Comparison of ENCODE assay signal across 8 cellular contexts in the genomic region with DNA sequence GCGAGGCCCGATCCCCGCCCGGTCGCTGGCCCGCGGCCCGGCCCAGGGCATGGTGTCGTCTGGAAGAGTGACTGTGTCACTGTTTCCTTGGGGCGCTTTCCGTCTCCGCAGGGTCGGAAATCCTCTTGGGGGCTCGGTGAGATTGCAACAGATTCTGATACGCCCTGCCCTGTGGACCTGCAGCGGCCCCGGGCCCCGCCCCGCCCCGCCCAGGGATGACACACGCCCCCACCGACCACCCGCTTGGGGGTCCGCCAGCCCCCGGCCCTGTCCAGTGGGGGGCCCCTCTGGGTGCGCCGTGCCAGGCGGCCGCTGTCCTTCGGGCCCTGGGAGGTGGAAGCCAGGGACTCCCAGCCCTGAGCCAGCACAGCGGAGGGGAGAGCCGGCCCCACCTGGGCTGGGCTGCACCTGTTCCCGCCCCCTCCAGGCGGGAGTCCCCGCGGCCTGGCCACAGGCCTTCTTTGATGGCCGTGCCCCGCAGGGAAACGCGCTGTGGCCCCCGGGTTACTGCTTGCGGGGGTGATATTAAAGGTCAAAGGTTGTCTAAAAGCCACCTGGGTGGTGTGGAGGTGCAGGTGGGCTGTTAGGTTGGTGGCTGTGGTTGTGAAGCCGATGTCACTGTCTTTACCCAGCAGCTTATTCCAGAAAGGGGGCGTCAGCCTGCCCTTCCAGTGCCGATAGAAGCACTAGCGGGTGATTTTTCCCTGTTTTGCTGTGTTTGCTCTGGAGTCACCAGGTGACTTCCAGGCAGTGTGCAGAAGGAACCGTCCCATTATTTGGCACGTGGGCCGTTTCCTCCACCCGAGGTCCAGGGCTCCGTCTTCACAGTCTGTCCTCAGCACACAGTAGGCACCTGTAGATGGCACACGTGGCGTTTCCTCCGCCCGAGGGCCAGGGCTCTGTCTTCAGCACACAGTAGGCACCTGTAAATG. TPM values are rescaled to one million over a fixed set of nuclear protein-coding genes. Genes with fewer than 3 reads are reported as not detected.
A peak's percentile ranks its signal among the peaks of the same experiment; 100 is the strongest.
DNase-seq lines count a peak whose midpoint lies in the region; ATAC-seq, FAIRE-seq and TF ChIP-seq lines count a peak whose summit lies in the region.

No MANE protein-coding gene starts in this region.

- H3K36me3 ChIP-seq in OCI-LY1 (ENCODE audit: insufficient read depth, low read length) (no peaks in the 10 kb centered on the region), right lobe of liver (no peaks in the 10 kb centered on the region), thymus (ENCODE audit: control insufficient read depth, insufficient read depth) (no peaks in the 10 kb centered on the region)

- in situ Hi-C loops in astrocyte of the spinal cord (cut with HindIII; ENCODE audit: low sequenced_read_pairs) = no loop called here

- intact Hi-C loops in right lobe of liver (cut with DNase I) = no loop called here

- H3K9ac ChIP-seq in OCI-LY1 (ENCODE audit: low read length) = peak overlapping the region; percentile 40

- FAIRE-seq in RCC 7860 (lab: Jason Lieb, UNC) = no peak

- WGBS in right lobe of liver (ENCODE audit: insufficient coverage, low coverage, low lambda C conversion rate, missing lambda C conversion rate) = 25% methylated on average over 15 of the region's 55 CpGs
- WGBS in thymus = 20% methylated on average over 55 of the region's 55 CpGs

- TF ChIP-seq POLR2A in right lobe of liver (IDR thresholded peaks at IDR 0.05) = no peak

- CTCF ChIA-PET in AG04450 (lab: Charles Lee) = interaction anchor here (1.7 kb wide), 1 partner anchor 26 kb away, joined by 7 read pairs; no protein-coding TSS in a partner anchor

- POLR2A ChIA-PET in AG04450 (lab: Yijun Ruan, JAX) = interaction anchor here (0.8 to 1.8 kb wide), 5 partner anchors 16 to 320 kb away, joined by 3 to 10 read pairs (median 4); partner anchors contain the start of genes TEDC2 and TRAF7

- DNase-seq in AG04450 (ENCODE audit: low read depth, low spot score) (no peak), astrocyte of the spinal cord (ENCODE audit: low read depth, low spot score) (no peak), right lobe of liver (peak in 1 of 3 donors; percentile 64), midbrain (lab: John Stamatoyannopoulos, UW) (no peak), RCC 7860 (ENCODE audit: low spot score) (no peak)

- H3F3A ChIP-seq in OCI-LY1 (ENCODE audit: insufficient read depth, low read length) = no peaks in the 10 kb centered on the region

- no peak overlapping the region for H3K27ac ChIP-seq in AG04450 (ENCODE audit: low read depth, low read length)
- no peak overlapping the region for H3K27ac ChIP-seq in OCI-LY1 (ENCODE audit: low read depth, low read length, poor library complexity, severe bottlenecking)
- peak overlapping the region in 1 of 3 donors; percentile 77 for H3K27ac ChIP-seq in right lobe of liver
- H3K27ac ChIP-seq in thymus (ENCODE audit: low read depth) = no peak overlapping the region

- H4K20me1 ChIP-seq in OCI-LY1 (ENCODE audit: insufficient read depth, low read length) = no peaks in the 10 kb centered on the region

- ATAC-seq in GM19395 (IDR thresholded peaks at IDR 0.05; ENCODE audit: unreplicated experiment) (peak; percentile 14), right lobe of liver (peak; percentile 9 to 40 (median 31))

- H3K9me2 ChIP-seq in OCI-LY1 (ENCODE audit: low read depth, low read length) = no peaks in the 10 kb centered on the region

- no peaks in the 10 kb centered on the region; the same call in 1 of the 2 replicates for H3K9me3 ChIP-seq in AG04450 (ENCODE audit: control insufficient read depth, insufficient read depth, low read length)
- H3K9me3 ChIP-seq in OCI-LY1 (ENCODE audit: low read length) = no peaks in the 10 kb centered on the region
- H3K9me3 ChIP-seq in right lobe of liver = no peaks in the 10 kb centered on the region
- no peaks in the 10 kb centered on the region for H3K9me3 ChIP-seq in thymus (ENCODE audit: control insufficient read depth)

- TF ChIP-seq CTCF in AG04450 (IDR thresholded peaks at IDR 0.05; ENCODE audit: low read depth, low read length) (no peak), OCI-LY1 (IDR thresholded peaks at IDR 0.05; ENCODE audit: low read length) (no peak), astrocyte of the spinal cord (IDR thresholded peaks at IDR 0.05; ENCODE audit: low read depth, low read length) (no peak), right lobe of liver (IDR thresholded peaks at IDR 0.05) (no peak)

- H3K4me3 ChIP-seq in AG04450 (ENCODE audit: low read depth, low read length) = peak overlapping the region; percentile 79
- peak overlapping the region; percentile 64 for H3K4me3 ChIP-seq in OCI-LY1 (ENCODE audit: low read depth, low read length, poor library complexity, severe bottlenecking)
- H3K4me3 ChIP-seq in astrocyte of the spinal cord (ENCODE audit: low read depth, low read length) = peak overlapping the region; percentile 53
- peak overlapping the region; percentile 60 to 89 (median 66) for H3K4me3 ChIP-seq in right lobe of liver
- H3K4me3 ChIP-seq in thymus (ENCODE audit: low read length) = peak overlapping the region; percentile 83

- H3K79me2 ChIP-seq in OCI-LY1 (ENCODE audit: insufficient read depth, low read length) = no peaks in the 10 kb centered on the region

- H3K27me3 ChIP-seq in AG04450 (ENCODE audit: control insufficient read depth, insufficient read depth, low read length) (no peaks in the 10 kb centered on the region), OCI-LY1 (ENCODE audit: insufficient read depth, low read length) (peaks cover 17% of the 10 kb centered on the region), right lobe of liver (no peaks in the 10 kb centered on the region), thymus (ENCODE audit: control insufficient read depth, insufficient read depth) (peaks cover 53% of the 10 kb centered on the region)

- H2AFZ ChIP-seq in OCI-LY1 (ENCODE audit: low read length) = no peak overlapping the region

- H3K4me1 ChIP-seq in OCI-LY1 (ENCODE audit: insufficient read depth, low read length, severe bottlenecking) (peaks cover 31% of the 10 kb centered on the region), right lobe of liver (peaks cover 0 to 61% (median 24%) of the 10 kb centered on the region in 4 donors), thymus (ENCODE audit: control insufficient read depth, insufficient read depth, low read length) (peaks cover 13% of the 10 kb centered on the region)

- peak overlapping the region; percentile 61 for H3K4me2 ChIP-seq in OCI-LY1 (ENCODE audit: low read length)

RNA-seq across cellular contexts. Expression of gene TBC1D24, which starts 0.8 kb away (rescaled TPM):
- polyA plus RNA-seq in AG04450 (2011; rRNA removed) = 6.0 and 6.4 TPM in 2 replicates
- polyA minus RNA-seq in AG04450 (2011; rRNA and poly(A)+ RNA removed) = 12.0 and 13.2 TPM in 2 replicates
- total RNA-seq in right lobe of liver = 10 to 100 TPM; 14.9 to 22.7 (median 17.5) TPM
- polyA plus RNA-seq in thymus = 3.7 TPM

RNA-seq across cellular contexts. Expression of gene NTN3, which starts 4.6 kb away (rescaled TPM):
- polyA plus RNA-seq in AG04450 (2011; rRNA removed) (0.31 and 0.38 TPM in 2 replicates), thymus (0.02 TPM)
- 0.28 and 0.30 TPM in 2 replicates for polyA minus RNA-seq in AG04450 (2011; rRNA and poly(A)+ RNA removed)
- total RNA-seq in right lobe of liver = 1 to 10 TPM in 4 of 6 experiments, under 1 TPM in 2; 0.39 to 2.1 (median 1.2) TPM

RNA-seq across cellular contexts. Expression of gene TEDC2, which starts 15.8 kb away (rescaled TPM):
- 1.8 TPM in 2 replicates for polyA plus RNA-seq in AG04450 (2011; rRNA removed)
- polyA minus RNA-seq in AG04450 (2011; rRNA and poly(A)+ RNA removed) = 1.8 and 2.1 TPM in 2 replicates
- total RNA-seq in right lobe of liver = 1 to 10 TPM in 3 of 6 experiments, under 1 TPM in 3; 0.35 to 2.8 (median 0.87) TPM
- 1.8 TPM for polyA plus RNA-seq in thymus

RNA-seq across cellular contexts. Expression of gene ATP6V0C, which starts 38.1 kb away (rescaled TPM):
- 11.0 and 19.9 TPM in 2 replicates for polyA plus RNA-seq in AG04450 (2011; rRNA removed)
- 25.0 and 32.3 TPM in 2 replicates for polyA minus RNA-seq in AG04450 (2011; rRNA and poly(A)+ RNA removed)
- 100 to 1,000 TPM in 1 of 6 experiments, 10 to 100 TPM in 5; 71.5 to 100 (median 79.4) TPM for total RNA-seq in right lobe of liver
- polyA plus RNA-seq in thymus = 103 TPM

RNA-seq across cellular contexts. Expression of gene AMDHD2, which starts 44.5 kb away (rescaled TPM):
- polyA plus RNA-seq in AG04450 (2011; rRNA removed) (7.7 and 11.9 TPM in 2 replicates), thymus (33.2 TPM)
- 8.0 and 11.3 TPM in 2 replicates for polyA minus RNA-seq in AG04450 (2011; rRNA and poly(A)+ RNA removed)
- 10 to 100 TPM; 12.3 to 24.9 (median 21.4) TPM for total RNA-seq in right lobe of liver
